ENCODE assay signal across 27 cellular contexts in the genomic region with DNA sequence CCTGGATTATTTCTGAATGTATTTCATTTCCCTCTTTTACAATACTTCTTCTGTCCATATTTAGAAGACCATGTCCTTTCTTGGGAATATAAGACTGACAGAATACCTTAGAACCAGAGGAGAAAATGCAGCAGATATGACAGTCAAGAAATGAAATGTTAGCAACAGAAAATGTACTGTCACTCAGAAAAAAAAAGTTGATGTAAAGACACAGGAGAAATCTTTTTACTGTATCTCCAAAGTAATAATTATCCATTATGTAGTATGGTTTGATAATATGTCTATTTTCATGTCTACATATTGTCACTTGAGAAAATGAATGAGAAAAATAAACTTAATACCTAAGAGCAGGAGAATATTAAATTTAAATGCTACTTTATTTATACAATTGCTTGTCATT.
"Had no signal": no experiment of that assay in that cellular context is flagged by ENCODE, and none has a peak within 500 bp of the region (broad histone marks: within the 10 kb centered on the region; RNA-seq: fewer than 3 reads in every experiment).

No MANE protein-coding gene starts in this region.

- H3K27ac ChIP-seq: colonic mucosa, coronary artery, dorsolateral prefrontal cortex, epithelial cell of prostate, esophagus muscularis mucosa, esophagus squamous epithelium, foreskin keratinocyte, gastrocnemius medialis, gastroesophageal sphincter, heart left ventricle, heart right ventricle had no signal

- H3K27ac Mint-ChIP-seq: dendritic cell treated with granulocyte-macrophage colony-stimulating factor and Interleukin-4, amounts not matched to agents 40 ng/mL and 50 ng/mL, for 4 days; effector memory CD8-positive, alpha-beta T cell; endodermal cell had no signal

- H3K27me3 Mint-ChIP-seq: dendritic cell treated with granulocyte-macrophage colony-stimulating factor and Interleukin-4, amounts not matched to agents 40 ng/mL and 50 ng/mL, for 4 days; effector memory CD8-positive, alpha-beta T cell had no signal

- FAIRE-seq: endometrium, endothelial cell of umbilical vein had no signal

- H3K4me3 Mint-ChIP-seq: dendritic cell treated with granulocyte-macrophage colony-stimulating factor and Interleukin-4, amounts not matched to agents 40 ng/mL and 50 ng/mL, for 4 days; effector memory CD8-positive, alpha-beta T cell; endodermal cell had no signal

- H3K4me3 ChIP-seq: colonic mucosa, coronary artery, dorsolateral prefrontal cortex, esophagus muscularis mucosa, esophagus squamous epithelium, gastrocnemius medialis, gastroesophageal sphincter, heart left ventricle, heart right ventricle had no signal

- DNase-seq: colonic mucosa; cortex of kidney; dermis blood vessel endothelial cell; dorsolateral prefrontal cortex; effector CD4-positive, alpha-beta T cell; effector CD8-positive, alpha-beta T cell; effector memory CD4-positive, alpha-beta T cell; effector memory CD8-positive, alpha-beta T cell; endodermal cell; erythroblast; esophagus squamous epithelium; foreskin fibroblast; foreskin keratinocyte; foreskin melanocyte; gastrocnemius medialis; glutamatergic neuron; head of caudate nucleus; heart left ventricle; heart right ventricle had no signal

- H3K4me1 Mint-ChIP-seq: endodermal cell had no signal

- H3K36me3 ChIP-seq: colonic mucosa, esophagus muscularis mucosa, esophagus squamous epithelium, gastrocnemius medialis, gastroesophageal sphincter, heart left ventricle, heart right ventricle had no signal

- H3K9me3 ChIP-seq: colonic mucosa, gastrocnemius medialis had no signal

- ATAC-seq: effector memory CD8-positive, alpha-beta T cell; esophagus mucosa; foreskin keratinocyte; gastrocnemius medialis; gastroesophageal sphincter; heart left ventricle; heart right ventricle had no signal

- H3K27me3 ChIP-seq: colonic mucosa, dorsolateral prefrontal cortex, esophagus muscularis mucosa, esophagus squamous epithelium, foreskin keratinocyte, gastrocnemius medialis, gastroesophageal sphincter, heart left ventricle, heart right ventricle had no signal
